22 cellular contexts compared by ENCODE assay signal in the genomic region with DNA sequence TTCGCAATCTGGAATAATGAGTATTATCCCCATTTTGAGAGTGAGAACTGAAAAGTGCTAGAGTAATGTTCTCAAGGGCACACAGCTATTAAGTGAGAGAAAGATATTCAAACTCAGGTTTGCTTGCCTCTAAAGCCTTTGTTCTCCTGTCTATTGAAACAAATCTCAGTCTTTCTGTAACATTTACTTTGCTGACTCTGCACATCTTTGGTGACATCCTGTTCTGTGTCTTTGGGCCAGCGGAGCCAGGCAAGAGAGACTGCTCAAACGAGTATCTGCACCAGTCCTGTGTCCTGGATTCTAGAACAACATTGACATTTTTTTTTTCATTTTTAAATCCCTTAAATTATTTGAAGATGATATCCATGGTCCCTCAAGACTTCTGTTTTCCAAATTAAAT.
DNase-seq lines count a peak whose midpoint lies in the region; ATAC-seq, FAIRE-seq and TF ChIP-seq lines count a peak whose summit lies in the region.
"Had no signal": no experiment of that assay in that cellular context is flagged by ENCODE, and none has a peak within 500 bp of the region (broad histone marks: within the 10 kb centered on the region; RNA-seq: fewer than 3 reads in every experiment).

No MANE protein-coding gene starts in this region.

- H2AFZ ChIP-seq in HepG2 (ENCODE audit: low read length), result no peak overlapping the region
- H2AFZ ChIP-seq in IMR-90 (replicated peaks; ENCODE audit: low read length, poor library complexity), result no peak overlapping the region
- no peak overlapping the region for H2AFZ ChIP-seq in H1 (ENCODE audit: low read length)

- no peaks in the 10 kb centered on the region for H3K4me1 ChIP-seq in HepG2 (ENCODE audit: insufficient read depth, low read length)
- H3K4me1 ChIP-seq in right lobe of liver, result no peaks in the 10 kb centered on the region
- no peaks in the 10 kb centered on the region for H3K4me1 ChIP-seq in IMR-90 (ENCODE audit: control insufficient read depth, insufficient read depth, low read length)
- H3K4me1 ChIP-seq in H1 (replicated peaks in 1 of 4; ENCODE audit: control insufficient read depth in 3 of 4, insufficient read depth in 4 of 4, low read length in 3 of 4), result no peaks in the 10 kb centered on the region
- H3K4me1 ChIP-seq: Caco-2 had no signal

- no peak overlapping the region for H2BK12ac ChIP-seq in H1 (ENCODE audit: low read depth, low read length)

- H4K5ac ChIP-seq in IMR-90 (ENCODE audit: low read depth, low read length) (no peak overlapping the region), H1 (ENCODE audit: insufficient read length, low read depth, low read length) (no peak overlapping the region)

- H3K9me3 ChIP-seq in HepG2 (ENCODE audit: low read length) (no peaks in the 10 kb centered on the region), right lobe of liver (no peaks in the 10 kb centered on the region), IMR-90 (ENCODE audit: control insufficient read depth, insufficient read depth, low read length) (no peaks in the 10 kb centered on the region), H1 (ENCODE audit: insufficient read depth in 2 of 2, low read depth in 1 of 2, low read length in 1 of 2) (no peaks in the 10 kb centered on the region)
- H3K9me3 ChIP-seq: BLaER1 treated with 17β-estradiol and CSF1 and Interleukin-3, amounts not matched to agents 10 nM and 100 nM; Caco-2 had no signal

- H3K27me3 ChIP-seq in HepG2 (ENCODE audit: control insufficient read depth in 1 of 2, insufficient read depth in 2 of 2, low read length in 2 of 2), result no peaks in the 10 kb centered on the region
- no peaks in the 10 kb centered on the region for H3K27me3 ChIP-seq in right lobe of liver
- H3K27me3 ChIP-seq in IMR-90 (ENCODE audit: control insufficient read depth, insufficient read depth, low read length), result no peaks in the 10 kb centered on the region
- H3K27me3 ChIP-seq in H1 (replicated peaks in 1 of 4; ENCODE audit: control insufficient read depth in 3 of 4, extremely low read depth in 1 of 4, insufficient read depth in 3 of 4, low read length in 3 of 4), result no peaks in the 10 kb centered on the region
- H3K27me3 ChIP-seq: BLaER1 treated with 17β-estradiol and CSF1 and Interleukin-3, amounts not matched to agents 10 nM and 100 nM had no signal

- H4K8ac ChIP-seq in IMR-90 (ENCODE audit: low read depth in 2 of 2, low read length in 2 of 2), result no peak overlapping the region
- no peak overlapping the region for H4K8ac ChIP-seq in H1 (ENCODE audit: extremely low read depth, insufficient read depth, low read length)

- FAIRE-seq in HepG2 (lab: Jason Lieb, UNC) (no peak), H1 (lab: Jason Lieb, UNC) (no peak)
- FAIRE-seq: A204.1, G401.6, GM12891, GM19239 had no signal

- no peak overlapping the region for H2BK15ac ChIP-seq in IMR-90 (ENCODE audit: low read depth, low read length)
- H2BK15ac ChIP-seq in H1 (ENCODE audit: low read length), result no peak overlapping the region

- TF ChIP-seq RAD21 in HepG2 (CRISPR knock-in tag; IDR thresholded peaks at IDR 0.05) (no peak), IMR-90 (IDR thresholded peaks at IDR 0.05; ENCODE audit: low read length) (no peak), H1 (IDR thresholded peaks at IDR 0.05 in 1 of 2, conservative IDR thresholded peaks at IDR 0.05 in 1 of 2; ENCODE audit: low read depth in 2 of 2, low read length in 2 of 2) (no peak)

- DNase-seq in NCI-H146 (lab: John Stamatoyannopoulos, UW) (peak; percentile 21), NCI-H146 treated with DMSO at 0.1 percent for 48 hours (lab: John Stamatoyannopoulos, UW; ENCODE audit: unreplicated experiment) (no peak), HepG2 (ENCODE audit: low spot score) (no peak), right lobe of liver (no peak), IMR-90 (no peak), H1 (ENCODE audit: low read depth in 1 of 2, low spot score in 2 of 2) (no peak), SIG-M5 (lab: John Stamatoyannopoulos, UW) (no peak)
- no peak for DNase-seq in activated CD8-positive, alpha-beta memory T cell treated with anti-CD3 and anti-CD28 coated beads, Interleukin-2, amount 50 U/mL, for 4 hours
- DNase-seq: 8988T; AML-193; Caco-2; Calu3; CD4-positive, alpha-beta T cell; CD8-positive, alpha-beta T cell; DMS79 treated with DMSO at 0.1 percent for 48 hours; GF-D8 had no signal

- POLR2A ChIA-PET in HepG2 (lab: Yijun Ruan, JAX) (no interaction called here), IMR-90 (lab: Charles Lee; ENCODE audit: unreplicated experiment) (no interaction called here), H1 (lab: Charles Lee; ENCODE audit: partially characterized antibody) (no interaction called here)

- no peaks in the 10 kb centered on the region for H3K36me3 ChIP-seq in HepG2 (replicated peaks in 1 of 2; ENCODE audit: control insufficient read depth in 1 of 2, insufficient read depth in 2 of 2, low read length in 2 of 2)
- H3K36me3 ChIP-seq in right lobe of liver, result no peaks in the 10 kb centered on the region
- H3K36me3 ChIP-seq in IMR-90 (ENCODE audit: control insufficient read depth, insufficient read depth, low read length), result no peaks in the 10 kb centered on the region
- no peaks in the 10 kb centered on the region for H3K36me3 ChIP-seq in H1 (ENCODE audit: control insufficient read depth in 2 of 4, insufficient read depth in 4 of 4, low read length in 3 of 4)
- H3K36me3 ChIP-seq: BLaER1 treated with 17β-estradiol and CSF1 and Interleukin-3, amounts not matched to agents 10 nM and 100 nM had no signal

- no peak overlapping the region for H3K4me3 ChIP-seq in HepG2 (replicated peaks in 1 of 3; ENCODE audit: insufficient read depth in 1 of 3, low read depth in 2 of 3, low read length in 3 of 3)
- H3K4me3 ChIP-seq in right lobe of liver, result no peak overlapping the region
- H3K4me3 ChIP-seq in IMR-90 (ENCODE audit: insufficient read depth, low read depth, low read length), result no peak overlapping the region
- no peak overlapping the region for H3K4me3 ChIP-seq in H1 (ENCODE audit: extremely low read depth in 1 of 4, insufficient read depth in 2 of 4, low read depth in 3 of 4, low read length in 4 of 4)
- H3K4me3 ChIP-seq: BLaER1 treated with 17β-estradiol and CSF1 and Interleukin-3, amounts not matched to agents 10 nM and 100 nM had no signal

- H2AK5ac ChIP-seq in IMR-90 (ENCODE audit: low read depth, low read length) (no peak overlapping the region), H1 (ENCODE audit: low read depth, low read length) (no peak overlapping the region)

- TF ChIP-seq EP300 in HepG2 (IDR thresholded peaks at IDR 0.05; ENCODE audit: low read depth in 2 of 2, low read length in 2 of 2) (no peak), HepG2 (CRISPR knock-in tag; IDR thresholded peaks at IDR 0.05; ENCODE audit: borderline replicate concordance) (no peak), H1 (IDR thresholded peaks at IDR 0.05; ENCODE audit: borderline replicate concordance in 1 of 2, low read depth in 2 of 2, low read length in 2 of 2) (no peak)

- H3K4me2 ChIP-seq in HepG2 (ENCODE audit: low read depth, low read length) (no peak overlapping the region), IMR-90 (ENCODE audit: low read depth, low read length) (no peak overlapping the region), H1 (ENCODE audit: insufficient read depth in 1 of 2, low read depth in 2 of 2, low read length in 2 of 2) (no peak overlapping the region)
- H3K4me2 ChIP-seq: BLaER1 treated with 17β-estradiol and CSF1 and Interleukin-3, amounts not matched to agents 10 nM and 100 nM had no signal

- intact Hi-C loops in HepG2 (cut with micrococcal nuclease; ENCODE audit: unreplicated experiment), result no loop called here
- intact Hi-C loops in right lobe of liver (cut with DNase I), result no loop called here
- intact Hi-C loops in IMR-90 (cut with micrococcal nuclease), result loop anchor here (10.0 kb wide), 1 partner anchor 959 kb away; no protein-coding TSS in a partner anchor

- BruUV-seq in HepG2 (replicated peaks; lab: Mats Ljungman, UMichigan) (no TSS peak), IMR-90 (replicated peaks; lab: Mats Ljungman, UMichigan) (no TSS peak)

- H2BK120ac ChIP-seq in IMR-90 (ENCODE audit: low read depth, low read length), result no peak overlapping the region
- H2BK120ac ChIP-seq in H1 (replicated peaks; ENCODE audit: low read depth, low read length), result no peak overlapping the region

- WGBS in HepG2 (ENCODE audit: low lambda C conversion rate), result 11% methylated on average over 3 of the region's 3 CpGs
- 38% methylated on average over 3 of the region's 3 CpGs for WGBS in right lobe of liver (ENCODE audit: insufficient coverage, low coverage, low lambda C conversion rate, missing lambda C conversion rate)
- no CpG with 5 or more reads among the region's 3 CpGs for WGBS in IMR-90 (ENCODE audit: extremely low coverage in 2 of 2, insufficient read length in 1 of 2), 2 experiments
- 82% methylated on average over 3 of the region's 3 CpGs; no CpG with 5 or more reads in 1 of the 2 experiments for WGBS in H1 (ENCODE audit: extremely low coverage in 1 of 2, insufficient coverage in 1 of 2, insufficient read length in 1 of 2, insufficient replicate concordance in 2 of 2, low coverage in 1 of 2, low lambda C conversion rate in 2 of 2, missing lambda C conversion rate in 1 of 2), 2 experiments

- no peak overlapping the region for H4K91ac ChIP-seq in IMR-90 (ENCODE audit: insufficient read depth, low read depth, low read length)
- H4K91ac ChIP-seq in H1 (replicated peaks; ENCODE audit: insufficient read length, low read length), result no peak overlapping the region

- H3K4ac ChIP-seq in IMR-90 (ENCODE audit: low read depth, low read length) (no peak overlapping the region), H1 (replicated peaks; ENCODE audit: insufficient read length, low read depth, low read length) (no peak overlapping the region)

- H3K56ac ChIP-seq in IMR-90 (ENCODE audit: extremely low read depth, insufficient read depth, low read length) (no peak overlapping the region), H1 (replicated peaks; ENCODE audit: insufficient read length, low read depth, low read length) (no peak overlapping the region)

- H3K27ac ChIP-seq in HepG2 (ENCODE audit: extremely low read length, insufficient read depth, low read length), result no peak overlapping the region
- no peak overlapping the region for H3K27ac ChIP-seq in right lobe of liver
- H3K27ac ChIP-seq in IMR-90 (ENCODE audit: insufficient read depth, low read length), result no peak overlapping the region
- no peak overlapping the region for H3K27ac ChIP-seq in H1 (ENCODE audit: low read depth, low read length)
- H3K27ac ChIP-seq: BLaER1 treated with 17β-estradiol and CSF1 and Interleukin-3, amounts not matched to agents 10 nM and 100 nM; C4-2B had no signal

- H2AK9ac ChIP-seq in IMR-90 (replicated peaks; ENCODE audit: low read depth, low read length, poor library complexity), result no peak overlapping the region

- H2BK20ac ChIP-seq in IMR-90 (ENCODE audit: low read depth, low read length) (no peak overlapping the region), H1 (ENCODE audit: low read length) (no peak overlapping the region)

- in situ Hi-C loops in HepG2 (cut with HindIII; ENCODE audit: extremely low pct_ligation_motif_present, low pct_unique_long_range_greater_than_20kb) (no loop called here), IMR-90 (cut with MboI; ENCODE audit: low sequenced_read_pairs) (loop anchor here (25.0 kb wide), 1 partner anchor 971 kb away; no protein-coding TSS in a partner anchor)

- TF ChIP-seq CTCF in HepG2 (CRISPR knock-in tag; IDR thresholded peaks at IDR 0.05) (no peak), right lobe of liver (IDR thresholded peaks at IDR 0.05) (no peak), IMR-90 (conservative IDR thresholded peaks at IDR 0.05; ENCODE audit: low read depth, low read length) (no peak), H1 (IDR thresholded peaks at IDR 0.05; ENCODE audit: control extremely low read depth in 1 of 3, insufficient read depth in 1 of 3, low read depth in 1 of 3, low read length in 3 of 3) (no peak)

- H3K9ac ChIP-seq in HepG2 (ENCODE audit: insufficient read depth, low read depth, low read length) (no peak overlapping the region), IMR-90 (ENCODE audit: low read depth, low read length) (no peak overlapping the region), H1 (replicated peaks in 1 of 4; ENCODE audit: extremely low read depth in 1 of 4, low read depth in 3 of 4, low read length in 3 of 4) (no peak overlapping the region)
- H3K9ac ChIP-seq: BLaER1 treated with 17β-estradiol and CSF1 and Interleukin-3, amounts not matched to agents 10 nM and 100 nM had no signal

- H3K14ac ChIP-seq in IMR-90 (replicated peaks; ENCODE audit: low read depth, low read length), result no peak overlapping the region
- no peak overlapping the region for H3K14ac ChIP-seq in H1 (ENCODE audit: insufficient read length)

- H2BK5ac ChIP-seq in IMR-90 (ENCODE audit: low read depth, low read length, poor library complexity, severe bottlenecking) (no peak overlapping the region), H1 (ENCODE audit: low read depth, low read length) (no peak overlapping the region)

- CTCF ChIA-PET in HepG2 (lab: Yijun Ruan, JAX; ENCODE audit: low intra/inter-chr PET ratio, low total read pairs) (no interaction called here), IMR-90 (lab: Yijun Ruan, JAX) (no interaction called here), H1 (lab: Charles Lee; ENCODE audit: partially characterized antibody) (interaction anchor here (1.2 to 1.3 kb wide), 3 partner anchors 44 to 1330 kb away, joined by 3 read pairs; no protein-coding TSS in a partner anchor)

- no peak overlapping the region for H3K23ac ChIP-seq in IMR-90 (ENCODE audit: low read depth, low read length)
- H3K23ac ChIP-seq in H1 (ENCODE audit: insufficient read length), result no peak overlapping the region

- no peaks in the 10 kb centered on the region for H3K9me1 ChIP-seq in IMR-90 (ENCODE audit: insufficient read depth, low read length)

- H4K20me1 ChIP-seq in HepG2 (ENCODE audit: insufficient read depth, low read length) (no peaks in the 10 kb centered on the region), IMR-90 (ENCODE audit: insufficient read depth, low read length) (no peaks in the 10 kb centered on the region), H1 (replicated peaks in 1 of 2; ENCODE audit: control insufficient read depth in 1 of 2, insufficient read depth in 2 of 2, low read length in 2 of 2) (no peaks in the 10 kb centered on the region)
- H4K20me1 ChIP-seq: BLaER1 treated with 17β-estradiol and CSF1 and Interleukin-3, amounts not matched to agents 10 nM and 100 nM had no signal

- no peaks in the 10 kb centered on the region for H3K79me2 ChIP-seq in HepG2 (ENCODE audit: insufficient read depth, low read length)
- H3K79me2 ChIP-seq in H1 (ENCODE audit: control insufficient read depth in 1 of 2, insufficient read depth in 2 of 2, low read length in 2 of 2), result no peaks in the 10 kb centered on the region

- TF ChIP-seq POLR2A in HepG2 (IDR thresholded peaks at IDR 0.05; ENCODE audit: insufficient read depth in 1 of 2, low read depth in 2 of 2, low read length in 2 of 2), result no peak
- no peak for TF ChIP-seq POLR2A in right lobe of liver (IDR thresholded peaks at IDR 0.05)
- TF ChIP-seq POLR2A in IMR-90 (IDR thresholded peaks at IDR 0.05; ENCODE audit: low read depth, low read length), result no peak
- no peak for TF ChIP-seq POLR2A in H1 (IDR thresholded peaks at IDR 0.05; ENCODE audit: control extremely low read depth in 1 of 2, low read depth in 2 of 2, low read length in 2 of 2)

- no peaks in the 10 kb centered on the region for H3K23me2 ChIP-seq in H1 (ENCODE audit: low read depth, low read length)

- ATAC-seq in HepG2, result no peak
- ATAC-seq in right lobe of liver, result no peak
- no peak for ATAC-seq in IMR-90 (ENCODE audit: low read depth)
- ATAC-seq: CD8-positive, alpha-beta T cell had no signal

- dilution Hi-C loops in IMR-90 (cut with HindIII; ENCODE audit: low sequenced_read_pairs, unreplicated experiment), result no loop called here

- no peak overlapping the region for H3K18ac ChIP-seq in IMR-90 (ENCODE audit: low read depth, low read length)
- no peak overlapping the region for H3K18ac ChIP-seq in H1 (ENCODE audit: extremely low read depth, low read length)

- H3K79me1 ChIP-seq in IMR-90 (ENCODE audit: low read depth in 1 of 2, low read length in 2 of 2), result no peaks in the 10 kb centered on the region
- H3K79me1 ChIP-seq in H1 (ENCODE audit: low read depth, low read length), result no peaks in the 10 kb centered on the region
